In the genomic region with DNA sequence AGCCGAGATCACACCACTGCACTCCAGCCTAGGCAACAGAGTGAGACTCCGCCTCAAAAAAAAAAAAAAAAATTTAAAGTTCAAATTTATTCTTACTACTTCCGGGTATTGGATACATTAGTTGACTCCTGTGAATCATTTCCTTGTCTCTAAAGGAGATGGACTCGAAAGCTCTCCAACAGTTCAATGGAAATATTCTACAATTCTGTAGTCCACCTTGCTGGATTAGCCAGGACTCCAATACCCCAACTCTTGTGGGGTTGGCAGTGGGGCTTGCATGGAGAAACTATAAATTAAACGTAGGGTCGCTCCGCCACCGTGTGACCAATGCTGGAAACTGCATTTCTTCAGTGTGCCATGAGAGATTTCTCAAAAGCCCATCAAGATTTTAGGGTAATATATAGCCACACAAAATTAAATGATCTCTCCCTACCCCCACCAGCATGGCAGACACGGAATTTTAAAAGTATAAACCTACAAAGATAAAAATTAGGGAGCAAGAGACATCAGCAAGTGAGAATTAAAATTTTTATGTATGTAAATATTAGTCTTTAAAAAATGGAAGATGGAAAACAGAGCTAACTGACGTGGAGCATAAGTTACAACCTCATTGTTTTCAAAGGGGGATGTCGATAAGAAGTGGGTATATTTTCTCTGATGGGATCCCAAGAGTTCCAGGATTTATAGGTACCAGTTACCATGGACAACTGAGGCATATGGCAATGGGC, we compare ENCODE assay signal across 8 cellular contexts. TPM values are rescaled to one million over a fixed set of nuclear protein-coding genes. Genes with fewer than 3 reads are reported as not detected.
DNase-seq lines count a peak whose midpoint lies in the region; ATAC-seq lines count a peak whose summit lies in the region.

No MANE protein-coding gene starts in this region.

- H3K4me3 ChIP-seq in mucosa of rectum (ENCODE audit: low read length in 2 of 2) = peak overlapping the region; percentile 23 to 57

- ATAC-seq in HG03457 (IDR thresholded peaks at IDR 0.05; ENCODE audit: unreplicated experiment) = no peak

- peaks cover 0 to 11% of the 10 kb centered on the region in 2 donors for H3K4me1 ChIP-seq in mucosa of rectum (ENCODE audit: control insufficient read depth in 2 of 2, insufficient read depth in 2 of 2, low read length in 2 of 2)

- peak; percentile 55 to 62 for DNase-seq in AML-193 (lab: John Stamatoyannopoulos, UW)
- DNase-seq in H4 (ENCODE audit: low spot score) = peak; percentile 19
- DNase-seq in NCI-H774 (lab: John Stamatoyannopoulos, UW) = peak; percentile 26
- peak; percentile 16 to 52 (median 36) for DNase-seq in activated CD8-positive, alpha-beta memory T cell treated with anti-CD3 and anti-CD28 coated beads for 48 hours (ENCODE audit: low read depth in 2 of 3, low spot score in 2 of 3)
- DNase-seq in epidermal melanocyte (ENCODE audit: insufficient read length, low spot score) = peak; percentile 64
- peak; percentile 15 to 23 for DNase-seq in stimulated activated CD8-positive, alpha-beta memory T cell treated with anti-CD3 and anti-CD28 coated beads, Interleukin-4, amount 100 ng/mL, for 4 hours (ENCODE audit: low read depth in 2 of 2, low spot score in 1 of 2)

- no peaks in the 10 kb centered on the region for H3K27me3 ChIP-seq in mucosa of rectum (ENCODE audit: control insufficient read depth in 2 of 2, insufficient read depth in 2 of 2, low read length in 2 of 2)

- peak overlapping the region in 1 of 2 donors; percentile 51 for H3K9ac ChIP-seq in mucosa of rectum (ENCODE audit: low read depth in 1 of 2, low read length in 2 of 2)

- no peaks in the 10 kb centered on the region for H3K9me3 ChIP-seq in mucosa of rectum (ENCODE audit: control insufficient read depth in 2 of 2, low read length in 2 of 2)

- no peaks in the 10 kb centered on the region for H3K36me3 ChIP-seq in mucosa of rectum (ENCODE audit: control insufficient read depth in 2 of 2, insufficient read depth in 2 of 2, low read length in 2 of 2)

- peak overlapping the region; percentile 62 to 81 for H3K27ac ChIP-seq in mucosa of rectum (ENCODE audit: low read depth in 2 of 2, low read length in 2 of 2)

RNA-seq across cellular contexts. Expression of gene GAREM2, which starts 27.8 kb away (rescaled TPM):
- not detected in 2 replicates for total RNA-seq in H4 (2014; rRNA removed; shearing (Covaris generic))
